In the genomic region with DNA sequence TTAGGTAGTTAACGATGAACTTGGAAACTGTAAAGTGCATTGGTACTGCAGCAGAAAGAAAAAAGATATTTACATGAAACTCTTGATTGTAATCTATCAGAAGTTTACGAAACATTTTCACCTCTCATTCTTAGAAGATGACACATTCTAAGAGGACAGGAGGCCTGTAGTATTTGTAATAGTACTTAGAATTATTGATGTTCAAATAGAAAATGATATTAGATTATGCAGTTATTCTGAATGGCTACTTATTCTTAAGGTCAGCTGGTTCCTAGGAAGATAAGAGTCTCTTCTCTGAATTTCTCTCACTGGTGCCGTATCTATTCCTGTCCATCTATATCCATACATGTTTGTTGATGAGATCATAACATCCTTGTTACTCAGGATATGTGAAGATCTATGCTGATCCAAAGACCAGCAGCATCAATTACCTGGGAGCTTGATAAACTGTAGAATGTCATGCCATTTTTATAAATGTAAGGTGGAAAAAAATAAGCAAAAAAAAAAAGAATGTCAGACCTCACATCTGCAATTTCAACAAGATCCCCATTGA, we compare ENCODE assay signal across 28 cellular contexts. TPM values are rescaled to one million over a fixed set of nuclear protein-coding genes. Genes with fewer than 3 reads are reported as not detected.
A peak's percentile ranks its signal among the peaks of the same experiment; 100 is the strongest.
DNase-seq lines count a peak whose midpoint lies in the region; ATAC-seq and TF ChIP-seq lines count a peak whose summit lies in the region.
"Had no signal": no experiment of that assay in that cellular context is flagged by ENCODE, and none has a peak within 500 bp of the region (broad histone marks: within the 10 kb centered on the region; RNA-seq: fewer than 3 reads in every experiment).

No MANE protein-coding gene starts in this region.

- H3K23ac ChIP-seq in H9 (ENCODE audit: insufficient read length, low read depth, low read length) = no peak overlapping the region

- H3K9me3 Mint-ChIP-seq in activated naive CD4-positive, alpha-beta T cell treated with anti-CD3 and anti-CD28 coated beads, Interleukin-2, amount 50 U/mL, for 24 hours = no peaks in the 10 kb centered on the region
- H3K9me3 Mint-ChIP-seq in central memory CD8-positive, alpha-beta T cell = no peaks in the 10 kb centered on the region
- no peaks in the 10 kb centered on the region for H3K9me3 Mint-ChIP-seq in H9
- H3K9me3 Mint-ChIP-seq: CD14-positive monocyte; dendritic cell treated with granulocyte-macrophage colony-stimulating factor and Interleukin-4, amounts not matched to agents 40 ng/mL and 50 ng/mL, for 4 days; nephron progenitor cell had no signal

- H2AK5ac ChIP-seq in H9 (ENCODE audit: insufficient read length, low read length) = no peak overlapping the region

- H3K79me2 ChIP-seq in H9 (ENCODE audit: insufficient read depth, low read length) = no peaks in the 10 kb centered on the region
- H3K79me2 ChIP-seq: parathyroid adenoma had no signal

- H3K4me1 Mint-ChIP-seq in activated naive CD4-positive, alpha-beta T cell treated with anti-CD3 and anti-CD28 coated beads, Interleukin-2, amount 50 U/mL, for 24 hours = peaks cover 46% of the 10 kb centered on the region
- peaks cover 10% of the 10 kb centered on the region for H3K4me1 Mint-ChIP-seq in T-helper 17 cell
- peaks cover 16% of the 10 kb centered on the region for H3K4me1 Mint-ChIP-seq in central memory CD8-positive, alpha-beta T cell
- no peaks in the 10 kb centered on the region for H3K4me1 Mint-ChIP-seq in H9
- H3K4me1 Mint-ChIP-seq: CD14-positive monocyte, nephron progenitor cell had no signal

- H3K23me2 ChIP-seq in H9 (ENCODE audit: insufficient read length, low read depth, low read length, poor library complexity, severe bottlenecking) = no peaks in the 10 kb centered on the region

- intact Hi-C loops in spleen (cut with DNase I; ENCODE audit: low total_unique reads) = no loop called here

- H3K9me3 ChIP-seq in T-helper 17 cell (ENCODE audit: control insufficient read depth, low read length, poor library complexity, severe bottlenecking) (no peaks in the 10 kb centered on the region), H9 (ENCODE audit: control insufficient read depth, low read depth, low read length) (no peaks in the 10 kb centered on the region), spleen (no peaks in the 10 kb centered on the region)
- H3K9me3 ChIP-seq: right atrium auricular region, vagina had no signal

- no peak for DNase-seq in activated naive CD4-positive, alpha-beta T cell (lab: John Stamatoyannopoulos, UW)
- no peak for DNase-seq in T-helper 17 cell
- DNase-seq in central memory CD8-positive, alpha-beta T cell (ENCODE audit: low spot score in 2 of 2) = no peak
- DNase-seq in H9 = no peak
- no peak for DNase-seq in DMS114 treated with DMSO at 0.1 percent for 48 hours (lab: John Stamatoyannopoulos, UW; ENCODE audit: unreplicated experiment)
- DNase-seq in GM19240 (ENCODE audit: insufficient read length, low spot score) = no peak
- DNase-seq in spleen = no peak
- DNase-seq: activated CD4-positive, alpha-beta T cell treated with anti-CD3 and anti-CD28 coated beads for 1 hour; activated effector memory CD4-positive, alpha-beta T cell treated with anti-CD3 and anti-CD28 coated beads, Interleukin-2, amount 50 U/mL, for 16 hours; aorta; DMS 273 treated with DMSO at 0.1 percent for 48 hours; islet precursor cell; KG1; midbrain; NCI-H1436 treated with DMSO at 0.1 percent for 48 hours; NCI-H510A treated with DMSO at 0.1 percent for 48 hours; nephron progenitor cell; SHP77 treated with DMSO at 0.1 percent for 48 hours; stimulated activated CD4-positive, alpha-beta T cell treated with anti-CD3 and anti-CD28 coated beads, Interleukin-4, amount 100 ng/mL, for 24 hours; stimulated activated naive CD4-positive, alpha-beta T cell; SW 1271 had no signal

- no peak overlapping the region for H3K4me3 ChIP-seq in spleen
- H3K4me3 ChIP-seq: right atrium auricular region, vagina had no signal

- TF ChIP-seq CTCF in H9 (conservative IDR thresholded peaks at IDR 0.05) (no peak), spleen (IDR thresholded peaks at IDR 0.05 in 8 of 11, conservative IDR thresholded peaks at IDR 0.05 in 3 of 11) (no peak)

- no peak overlapping the region for H4K8ac ChIP-seq in H9 (replicated peaks; ENCODE audit: insufficient read length, low read depth, low read length)

- H3K36me3 Mint-ChIP-seq in activated naive CD4-positive, alpha-beta T cell treated with anti-CD3 and anti-CD28 coated beads, Interleukin-2, amount 50 U/mL, for 24 hours = peaks cover 20% of the 10 kb centered on the region
- peaks cover 16% of the 10 kb centered on the region for H3K36me3 Mint-ChIP-seq in T-helper 17 cell (ENCODE audit: low read depth)
- H3K36me3 Mint-ChIP-seq in central memory CD8-positive, alpha-beta T cell (ENCODE audit: insufficient read depth) = peaks cover 74% of the 10 kb centered on the region
- H3K36me3 Mint-ChIP-seq in H9 (ENCODE audit: insufficient read depth in 1 of 3, low read depth in 3 of 3) = no peaks in the 10 kb centered on the region

- H2BK20ac ChIP-seq in H9 (ENCODE audit: low read depth, low read length, poor library complexity, severe bottlenecking) = no peak overlapping the region

- ATAC-seq in T-helper 17 cell = no peak
- ATAC-seq in central memory CD8-positive, alpha-beta T cell (replicated peaks; ENCODE audit: extremely low read depth, poor library complexity, severe bottlenecking) = no peak
- ATAC-seq: Panc1 had no signal

- H4K91ac ChIP-seq in H9 (ENCODE audit: insufficient read length, low read depth, low read length) = no peak overlapping the region

- H3K4me1 ChIP-seq in H9 (ENCODE audit: insufficient read depth, low read length) = no peaks in the 10 kb centered on the region
- H3K4me1 ChIP-seq in spleen = peaks cover 0 to 11% (median 0%) of the 10 kb centered on the region in 6 donors
- H3K4me1 ChIP-seq: parathyroid adenoma, right atrium auricular region, vagina had no signal

- no peak overlapping the region for H3K14ac ChIP-seq in H9 (ENCODE audit: insufficient read depth, low read length)

- H4K5ac ChIP-seq in H9 (ENCODE audit: insufficient read length, low read depth, low read length) = no peak overlapping the region

- no peak overlapping the region for H2BK5ac ChIP-seq in H9 (ENCODE audit: insufficient read length, low read length)

- H3K27me3 ChIP-seq in H9 (ENCODE audit: insufficient read depth, low read length) (no peaks in the 10 kb centered on the region), spleen (replicated peaks in 1 of 7) (no peaks in the 10 kb centered on the region)
- H3K27me3 ChIP-seq: right atrium auricular region, vagina had no signal

- H4K20me1 ChIP-seq in H9 (ENCODE audit: control insufficient read depth, insufficient read depth, insufficient read length) = no peaks in the 10 kb centered on the region

- H2BK12ac ChIP-seq in H9 (ENCODE audit: insufficient read length, low read depth, low read length) = no peak overlapping the region

- no peak overlapping the region for H3K4me3 Mint-ChIP-seq in activated naive CD4-positive, alpha-beta T cell treated with anti-CD3 and anti-CD28 coated beads, Interleukin-2, amount 50 U/mL, for 24 hours
- H3K4me3 Mint-ChIP-seq in T-helper 17 cell (no peak overlapping the region), H9 (no peak overlapping the region)
- H3K4me3 Mint-ChIP-seq in central memory CD8-positive, alpha-beta T cell = no peak overlapping the region
- H3K4me3 Mint-ChIP-seq: CD14-positive monocyte; dendritic cell treated with granulocyte-macrophage colony-stimulating factor and Interleukin-4, amounts not matched to agents 40 ng/mL and 50 ng/mL, for 4 days; nephron progenitor cell had no signal

- H3T11ph ChIP-seq in H9 (ENCODE audit: low read length) = no peak overlapping the region

- H3K18ac ChIP-seq in H9 (ENCODE audit: insufficient read length, low read depth, low read length) = no peak overlapping the region

- H3K27ac Mint-ChIP-seq in activated naive CD4-positive, alpha-beta T cell treated with anti-CD3 and anti-CD28 coated beads, Interleukin-2, amount 50 U/mL, for 24 hours = peak overlapping the region; percentile 91
- H3K27ac Mint-ChIP-seq in T-helper 17 cell (peak overlapping the region; percentile 94), H9 (no peak overlapping the region)
- H3K27ac Mint-ChIP-seq in central memory CD8-positive, alpha-beta T cell (ENCODE audit: low read depth) = peak overlapping the region; percentile 50
- H3K27ac Mint-ChIP-seq: CD14-positive monocyte; dendritic cell treated with granulocyte-macrophage colony-stimulating factor and Interleukin-4, amounts not matched to agents 40 ng/mL and 50 ng/mL, for 4 days; nephron progenitor cell had no signal

- no peak overlapping the region for H2BK120ac ChIP-seq in H9 (ENCODE audit: low read depth, low read length, poor library complexity, severe bottlenecking)

- no peak for TF ChIP-seq POLR2A in spleen (IDR thresholded peaks at IDR 0.05)

- no peak overlapping the region for H3K4ac ChIP-seq in H9 (ENCODE audit: low read depth, low read length)

- no peak overlapping the region for H2BK15ac ChIP-seq in H9 (ENCODE audit: low read depth, low read length)

- H2AFZ ChIP-seq in H9 (ENCODE audit: low read length) = no peak overlapping the region
- H2AFZ ChIP-seq: parathyroid adenoma had no signal

- no peak overlapping the region for H3K27ac ChIP-seq in H9 (ENCODE audit: insufficient read length, low read depth, low read length)
- H3K27ac ChIP-seq in spleen = peak overlapping the region in 1 of 8 donors; percentile 43
- H3K27ac ChIP-seq: parathyroid adenoma, right atrium auricular region, vagina had no signal

- H3K4me2 ChIP-seq in H9 (ENCODE audit: insufficient read depth, insufficient read length, low read length) = no peak overlapping the region

- peaks cover 0 to 100% (median 20%) of the 10 kb centered on the region in 6 donors for H3K36me3 ChIP-seq in spleen
- H3K36me3 ChIP-seq: right atrium auricular region, vagina had no signal

- WGBS in H9 (ENCODE audit: extremely low coverage, insufficient read length, low lambda C conversion rate) = no CpG with 5 or more reads among the region's 3 CpGs
- WGBS in spleen, 5 donors = 85 to 95% (median 92%) methylated on average over 3 of the region's 3 CpGs

- no peaks in the 10 kb centered on the region for H3K27me3 Mint-ChIP-seq in activated naive CD4-positive, alpha-beta T cell treated with anti-CD3 and anti-CD28 coated beads, Interleukin-2, amount 50 U/mL, for 24 hours
- H3K27me3 Mint-ChIP-seq in T-helper 17 cell = no peaks in the 10 kb centered on the region
- H3K27me3 Mint-ChIP-seq in central memory CD8-positive, alpha-beta T cell = no peaks in the 10 kb centered on the region
- no peaks in the 10 kb centered on the region for H3K27me3 Mint-ChIP-seq in H9 (ENCODE audit: low read depth)
- H3K27me3 Mint-ChIP-seq: dendritic cell treated with granulocyte-macrophage colony-stimulating factor and Interleukin-4, amounts not matched to agents 40 ng/mL and 50 ng/mL, for 4 days had no signal

- no peak overlapping the region for H3K9ac ChIP-seq in H9 (ENCODE audit: extremely low read depth, insufficient read length, low read length)
- H3K9ac ChIP-seq: parathyroid adenoma had no signal

- no peak overlapping the region for H3K56ac ChIP-seq in H9 (ENCODE audit: insufficient read length, low read depth, low read length)

- no peaks in the 10 kb centered on the region for H3K79me1 ChIP-seq in H9 (ENCODE audit: insufficient read depth, low read depth, low read length, poor library complexity, severe bottlenecking)

RNA-seq across cellular contexts. Expression of gene RICTOR, which starts 42.2 kb away (rescaled TPM):
- total RNA-seq in T-helper 17 cell (10 to 100 TPM; 84.8 to 88.8 TPM), H9 (2021) (14.0 and 20.9 TPM in 2 replicates), spleen (10 to 100 TPM; 51.4 to 70.9 (median 60.1) TPM)
- polyA plus RNA-seq in spleen = 1 to 10 TPM; 6.3 to 8.7 (median 7.6) TPM

Comparison
In these comparisons a context has a peak if more than half of its experiments do, and no peak if none do; other contexts are left out.
1. H3K27ac Mint-ChIP-seq: peak in activated naive CD4-positive, alpha-beta T cell treated with anti-CD3 and anti-CD28 coated beads, Interleukin-2, amount 50 U/mL, for 24 hours (single experiment), T-helper 17 cell (single experiment) and central memory CD8-positive, alpha-beta T cell (single experiment); none in H9 (0 of 3).